8 cellular contexts compared by ENCODE assay signal in the genomic region with DNA sequence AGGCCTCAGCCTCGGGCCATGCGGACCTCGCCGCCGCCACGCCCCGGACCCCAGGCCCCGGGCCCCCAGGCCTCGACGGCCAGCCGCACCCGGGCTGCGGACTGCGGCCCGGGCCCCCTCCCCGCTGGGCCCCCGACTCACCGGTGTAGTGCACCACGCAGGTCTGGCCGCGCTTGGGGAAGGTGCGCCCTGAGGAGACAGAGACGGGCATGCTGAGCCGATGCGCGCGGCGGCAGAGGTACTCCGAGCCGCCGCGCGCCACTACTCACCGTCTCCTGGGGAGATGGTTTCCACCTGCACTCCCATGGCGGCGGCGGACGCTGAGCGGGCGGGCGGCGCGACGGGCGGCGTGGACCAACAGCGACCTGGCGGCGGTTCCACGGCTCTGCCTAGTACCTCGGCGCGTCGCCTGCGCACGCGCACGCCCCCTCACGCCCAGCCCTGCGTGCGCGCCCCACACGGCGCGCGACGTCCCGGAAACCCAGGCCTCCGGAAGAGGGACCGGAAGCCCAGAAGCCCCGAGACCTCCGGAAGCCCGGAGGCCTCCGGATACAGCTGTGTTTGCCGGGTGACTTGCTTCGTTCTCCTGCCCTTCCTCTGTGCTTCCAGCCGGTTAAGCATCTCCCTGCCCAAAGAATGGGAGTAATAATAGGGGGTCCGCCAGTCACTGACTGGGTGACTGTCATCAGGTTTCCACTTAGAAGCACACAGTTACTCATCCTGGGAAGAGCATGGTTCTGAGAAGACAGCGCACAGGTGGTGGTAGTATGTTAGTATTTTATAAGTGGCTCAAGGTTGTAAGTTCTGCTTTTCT. TPM values are rescaled to one million over a fixed set of nuclear protein-coding genes. Genes with fewer than 3 reads are reported as not detected.
DNase-seq lines count a peak whose midpoint lies in the region; ATAC-seq and TF ChIP-seq lines count a peak whose summit lies in the region.

A gene (minus strand): TSS at position 362 of the 814 bp plus-strand sequence. CDS start 56 bp downstream, at position 306.

- H3K9me3 Mint-ChIP-seq in activated T-cell treated with anti-CD3 and anti-CD28 coated beads, Interleukin-2, amount 50 U/mL, for 4 hours, result peaks cover 3% of the 10 kb centered on the region

- TF ChIP-seq EP300 in esophagus muscularis mucosa (IDR thresholded peaks at IDR 0.05), result no peak

- H3K27me3 Mint-ChIP-seq in activated T-cell treated with anti-CD3 and anti-CD28 coated beads, Interleukin-2, amount 50 U/mL, for 4 hours (ENCODE audit: low read depth), result peaks cover 5% of the 10 kb centered on the region

- in situ Hi-C loops in Panc1 (cut with HindIII; ENCODE audit: low pct_unique_long_range_greater_than_20kb, low sequenced_read_pairs), result no loop called here

- peaks cover 43% of the 10 kb centered on the region for H3K79me2 ChIP-seq in KMS-11 (ENCODE audit: insufficient read depth, low read depth)

- peak; percentile 97 for DNase-seq in DMS53 (lab: John Stamatoyannopoulos, UW)
- peak; percentile 75 for DNase-seq in Panc1 (ENCODE audit: low read depth, low spot score)
- peak; percentile 88 for DNase-seq in activated T-cell treated with anti-CD3 and anti-CD28 coated beads, Interleukin-2, amount 50 U/mL, for 4 hours
- DNase-seq in esophagus muscularis mucosa (ENCODE audit: extremely low spot score), result peak; percentile 96
- DNase-seq in myocyte (ENCODE audit: low read depth), result peak; percentile 92
- peak; percentile 77 to 88 for DNase-seq in stimulated activated CD8-positive, alpha-beta memory T cell treated with anti-CD3 and anti-CD28 coated beads, Interleukin-7, amount 100 ng/mL, for 48 hours (ENCODE audit: extremely low read depth in 1 of 2, low read depth in 1 of 2)

- CTCF ChIA-PET in Panc1 (lab: Charles Lee), result interaction anchor here (1.3 kb wide), 1 partner anchor 35 kb away, joined by 9 read pairs; no protein-coding TSS in a partner anchor

- H3K4me1 Mint-ChIP-seq in activated T-cell treated with anti-CD3 and anti-CD28 coated beads, Interleukin-2, amount 50 U/mL, for 4 hours (ENCODE audit: low read depth), result peaks cover 56% of the 10 kb centered on the region

- no peak within 1 kb of the TSS for H3K27ac ChIP-seq in KMS-11
- peak within 1 kb of the TSS; percentile 97 for H3K27ac ChIP-seq in Panc1 (ENCODE audit: low read length)
- H3K27ac ChIP-seq in esophagus muscularis mucosa (replicated peaks in 1 of 4), result peak within 1 kb of the TSS; percentile 79 to 89 (median 84)

- H2AFZ ChIP-seq in KMS-11 (ENCODE audit: low read depth), result peak within 1 kb of the TSS; percentile 81

- WGBS in esophagus muscularis mucosa, result 6% methylated on average over 26 of the region's 79 CpGs

- intact Hi-C loops in Panc1 (cut with micrococcal nuclease; ENCODE audit: unreplicated experiment), result loop anchor here (5.0 kb wide), 1 partner anchor 44 kb away; no protein-coding TSS in a partner anchor
- intact Hi-C loops in esophagus muscularis mucosa (cut with DNase I), result loop anchor here (2.0 to 5.0 kb wide), 2 partner anchors 66 to 74 kb away; a partner anchor contains a TSS

- H4K20me1 ChIP-seq in KMS-11 (ENCODE audit: insufficient read depth), result peaks cover 12% of the 10 kb centered on the region

- H3K36me3 ChIP-seq in KMS-11 (ENCODE audit: insufficient read depth) (no peaks in the 10 kb centered on the region), Panc1 (ENCODE audit: control insufficient read depth, insufficient read depth, low read length) (peaks cover 8% of the 10 kb centered on the region; the same call in 1 of the 2 replicates), esophagus muscularis mucosa (no peaks in the 10 kb centered on the region)

- H3K9ac ChIP-seq in KMS-11, result peak within 1 kb of the TSS; percentile 74

- peak within 1 kb of the TSS; percentile 93 for H3K4me3 Mint-ChIP-seq in activated T-cell treated with anti-CD3 and anti-CD28 coated beads, Interleukin-2, amount 50 U/mL, for 4 hours

- H3K9me3 ChIP-seq in Panc1 (ENCODE audit: control insufficient read depth, insufficient read depth, low read depth, low read length) (no peaks in the 10 kb centered on the region; the same call in 1 of the 2 replicates), esophagus muscularis mucosa (no peaks in the 10 kb centered on the region)

- H3K4me1 ChIP-seq in KMS-11 (ENCODE audit: low read depth, poor library complexity, severe bottlenecking) (peaks cover 15% of the 10 kb centered on the region), Panc1 (ENCODE audit: control insufficient read depth, insufficient read depth, low read length) (peaks cover 35% of the 10 kb centered on the region), esophagus muscularis mucosa (peaks cover 40 to 53% (median 52%) of the 10 kb centered on the region in 4 donors)

- ATAC-seq in GM21786 (IDR thresholded peaks at IDR 0.05; ENCODE audit: unreplicated experiment) (peak; percentile 73), Panc1 (peak; percentile 96)
- ATAC-seq in activated T-cell treated with anti-CD3 and anti-CD28 coated beads, Interleukin-2, amount 50 U/mL, for 4 hours, result peak; percentile 89 to 91

- TF ChIP-seq CTCF in KMS-11 (conservative IDR thresholded peaks at IDR 0.05; ENCODE audit: low read depth, low read length), result no peak
- TF ChIP-seq CTCF in Panc1 (IDR thresholded peaks at IDR 0.05), result no peak
- peak in 2 of 3 experiments; percentile 23 to 29 for TF ChIP-seq CTCF in esophagus muscularis mucosa (IDR thresholded peaks at IDR 0.05)

- BruUV-seq in Panc1 (replicated peaks; lab: Mats Ljungman, UMichigan), result no TSS peak

- TF ChIP-seq POLR2A in esophagus muscularis mucosa (IDR thresholded peaks at IDR 0.05; ENCODE audit: low read depth), result peak; percentile 48

- H3K4me3 ChIP-seq in KMS-11 (IDR thresholded peaks at IDR 0.05; ENCODE audit: insufficient read depth, low read depth, low read length), result peak within 1 kb of the TSS; percentile 27
- peak within 1 kb of the TSS; percentile 75 to 92 for H3K4me3 ChIP-seq in Panc1 (ENCODE audit: low read depth in 2 of 2, low read length in 2 of 2)
- peak within 1 kb of the TSS; percentile 73 to 98 (median 80) for H3K4me3 ChIP-seq in esophagus muscularis mucosa

- H3K36me3 Mint-ChIP-seq in activated T-cell treated with anti-CD3 and anti-CD28 coated beads, Interleukin-2, amount 50 U/mL, for 4 hours (ENCODE audit: insufficient read depth), result peaks cover 12% of the 10 kb centered on the region

- POLR2A ChIA-PET in Panc1 (lab: Charles Lee), result interaction anchor here (0.6 to 0.7 kb wide), 2 partner anchors 73 to 310 kb away, joined by 4 to 9 read pairs; no protein-coding TSS in a partner anchor

- peak within 1 kb of the TSS; percentile 96 for H3K4me2 ChIP-seq in KMS-11

- H3K27me3 ChIP-seq in KMS-11 (ENCODE audit: insufficient read depth, low read depth) (peaks cover 26% of the 10 kb centered on the region), Panc1 (ENCODE audit: control insufficient read depth, insufficient read depth, low read length) (no peaks in the 10 kb centered on the region), esophagus muscularis mucosa (peaks cover 0 to 11% (median 0%) of the 10 kb centered on the region in 4 donors)

RNA-seq across cellular contexts. Expression of the gene that starts here (rescaled TPM):
- 695 TPM for total RNA-seq in Panc1 (2021; ENCODE audit: unreplicated experiment)
- 830 TPM for polyA plus RNA-seq in Panc1 (2012; ENCODE audit: insufficient read length)
- 100 to 1,000 TPM; 253 to 300 (median 258) TPM for total RNA-seq in activated T-cell treated with anti-CD3 and anti-CD28 coated beads, Interleukin-2, amount 50 U/mL, for 4 hours
- 10 to 100 TPM; 84.3 to 99.2 (median 89.8) TPM for total RNA-seq in esophagus muscularis mucosa
- 125 and 146 TPM in 2 replicates for total RNA-seq in myocyte
- polyA plus RNA-seq in myocyte (2012), result 415 TPM

Comparison
In these comparisons a context has a peak if more than half of its experiments do, and no peak if none do; other contexts are left out.
1. H3K4me3 ChIP-seq: peak in every context shown above with its lines; median percentile 84 in Panc1; 80 in esophagus muscularis mucosa; 27 in KMS-11.
2. CTCF ChIP-seq: peak in esophagus muscularis mucosa (2 of 3); none in KMS-11 (single experiment) and Panc1 (single experiment).
3. Peak in every context shown above with its lines, with median percentiles within 50 percentile points of each other: DNase-seq and ATAC-seq.